Comparison of ENCODE assay signal across 10 cellular contexts in the genomic region with DNA sequence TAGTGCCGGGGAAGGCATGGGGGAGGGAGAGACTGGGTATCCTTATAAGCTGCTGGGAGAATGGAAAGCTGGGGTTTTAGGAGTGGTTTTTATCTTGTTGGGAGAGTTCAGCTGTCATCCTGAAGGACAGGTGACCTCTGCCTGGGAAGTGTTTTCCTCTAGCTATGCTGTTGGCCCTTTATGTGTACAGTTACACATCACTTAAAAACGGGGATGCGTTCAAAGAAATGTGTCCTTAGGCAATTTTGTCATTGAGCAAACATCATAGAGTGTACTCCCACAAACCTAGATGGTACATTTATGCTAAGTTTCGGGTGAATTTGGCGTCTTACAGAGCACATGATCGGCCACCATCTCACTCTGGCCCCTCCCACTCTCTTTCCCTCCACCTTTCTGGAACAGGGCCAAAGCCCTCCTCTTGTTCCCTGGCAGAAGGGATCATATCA.
A peak's percentile ranks its signal among the peaks of the same experiment; 100 is the strongest.
DNase-seq lines count a peak whose midpoint lies in the region; ATAC-seq, FAIRE-seq and TF ChIP-seq lines count a peak whose summit lies in the region.
"Had no signal": no experiment of that assay in that cellular context is flagged by ENCODE, and none has a peak within 500 bp of the region (broad histone marks: within the 10 kb centered on the region; RNA-seq: fewer than 3 reads in every experiment).

No MANE protein-coding gene starts in this region.

- H3K4me1 ChIP-seq in K562 (replicated peaks in 1 of 2; ENCODE audit: control insufficient read depth in 2 of 2, insufficient read depth in 2 of 2, low read length in 2 of 2) (0 out of 5 replicates have a peak, but pooled peaks cover 0 to 2% of the 10 kb centered on the region in 2 experiments), body of pancreas (no peaks in the 10 kb centered on the region), Karpas-422 (ENCODE audit: low read length) (no peaks in the 10 kb centered on the region)

- 0% methylated on average over 5 of the region's 6 CpGs for WGBS in K562 (ENCODE audit: insufficient coverage, low coverage, missing lambda C conversion rate)
- WGBS in body of pancreas, 2 donors: 68 to 72% methylated on average over 6 of the region's 6 CpGs

- H3K79me2 ChIP-seq in K562 (ENCODE audit: control insufficient read depth, insufficient read depth, low read length) (no peaks in the 10 kb centered on the region), Karpas-422 (ENCODE audit: low read length) (no peaks in the 10 kb centered on the region)

- POLR2A ChIA-PET in K562 (lab: Yijun Ruan, JAX): no interaction called here

- no peaks in the 10 kb centered on the region for H3K36me3 Mint-ChIP-seq in natural killer cell treated with Interleukin-12 subunit alpha and Interleukin-12 subunit beta and Interleukin-15 and Interleukin-18, amount 100 ng/mL, for 72 hours

- no TSS peak for BruUV-seq in K562 (replicated peaks; lab: Mats Ljungman, UMichigan)

- H4K20me1 ChIP-seq in K562 (replicated peaks; ENCODE audit: control insufficient read depth, insufficient read depth, low read length) (no peaks in the 10 kb centered on the region), Karpas-422 (ENCODE audit: insufficient read depth, low read depth, low read length) (no peaks in the 10 kb centered on the region)

- no peak overlapping the region for H3K4me3 Mint-ChIP-seq in natural killer cell treated with Interleukin-12 subunit alpha and Interleukin-12 subunit beta and Interleukin-15 and Interleukin-18, amount 100 ng/mL, for 72 hours

- DNase-seq in ELR (ENCODE audit: low read depth) (peak; percentile 68), NCI-H2171 (lab: John Stamatoyannopoulos, UW) (peak; percentile 76), K562 (ENCODE audit: extremely low read depth in 1 of 4, low spot score in 3 of 4) (peak in 2 of 4 experiments; percentile 7 to 13), myocyte (ENCODE audit: low read depth) (peak; percentile 66), body of pancreas (no peak), Karpas-422 (no peak)
- no peak for DNase-seq in natural killer cell treated with Interleukin-12 subunit alpha and Interleukin-12 subunit beta and Interleukin-15 and Interleukin-18, amount 100 ng/mL, for 72 hours (ENCODE audit: low spot score)

- no peak overlapping the region for H3K4me3 ChIP-seq in K562
- no peak overlapping the region for H3K4me3 ChIP-seq in body of pancreas
- H3K4me3 ChIP-seq in Karpas-422 (ENCODE audit: low read length): no peak overlapping the region

- H3K4me2 ChIP-seq in K562 (ENCODE audit: insufficient read depth, low read length): no peak overlapping the region
- H3K4me2 ChIP-seq in Karpas-422 (ENCODE audit: low read depth, low read length, poor library complexity, severe bottlenecking): no peak overlapping the region

- no peak for ATAC-seq in K562
- ATAC-seq in natural killer cell treated with Interleukin-12 subunit alpha and Interleukin-12 subunit beta and Interleukin-15 and Interleukin-18, amount 100 ng/mL, for 72 hours: no peak
- ATAC-seq in body of pancreas: no peak
- no peak for ATAC-seq in HG02981 (IDR thresholded peaks at IDR 0.05; ENCODE audit: unreplicated experiment)

- no peak for TF ChIP-seq POLR2A in K562 (conservative IDR thresholded peaks at IDR 0.05)
- TF ChIP-seq POLR2A in body of pancreas (IDR thresholded peaks at IDR 0.05): no peak

- no peak overlapping the region for H3K27ac ChIP-seq in K562 (ENCODE audit: extremely low read depth, low read depth, low read length)
- no peak overlapping the region for H3K27ac ChIP-seq in body of pancreas
- no peak overlapping the region for H3K27ac ChIP-seq in Karpas-422 (ENCODE audit: low read length)
- H3K27ac ChIP-seq: neutrophil had no signal

- H2AFZ ChIP-seq in K562 (ENCODE audit: low read depth, low read length) (0 out of 2 replicates have a peak overlapping the region, but pooled peaks have one; percentile 51), Karpas-422 (ENCODE audit: low read length) (no peak overlapping the region)

- no peak for TF ChIP-seq RAD21 in K562 (CRISPR knock-in tag; conservative IDR thresholded peaks at IDR 0.05 in 1 of 2, IDR thresholded peaks at IDR 0.05 in 1 of 2)

- H3K27me3 ChIP-seq in K562 (ENCODE audit: control insufficient read depth in 2 of 2, insufficient read depth in 2 of 2, low read length in 2 of 2) (no peaks in the 10 kb centered on the region; a peak in 1 of 5 replicates), body of pancreas (no peaks in the 10 kb centered on the region), Karpas-422 (ENCODE audit: low read length) (no peaks in the 10 kb centered on the region)

- TF ChIP-seq EP300 in K562 (IDR thresholded peaks at IDR 0.05; ENCODE audit: low read length): no peak

- H3K9ac ChIP-seq in K562 (ENCODE audit: insufficient read depth in 1 of 2, low read depth in 2 of 2, low read length in 2 of 2) (no peak overlapping the region), Karpas-422 (ENCODE audit: low read length) (no peak overlapping the region)

- no peaks in the 10 kb centered on the region for H3K9me2 ChIP-seq in Karpas-422 (replicated peaks; ENCODE audit: insufficient read depth, low read length)

- H3K27me3 Mint-ChIP-seq in natural killer cell treated with Interleukin-12 subunit alpha and Interleukin-12 subunit beta and Interleukin-15 and Interleukin-18, amount 100 ng/mL, for 72 hours: peaks cover 0 to 6% of the 10 kb centered on the region in 2 donors

- no peak overlapping the region for H3K27ac Mint-ChIP-seq in natural killer cell treated with Interleukin-12 subunit alpha and Interleukin-12 subunit beta and Interleukin-15 and Interleukin-18, amount 100 ng/mL, for 72 hours

- TF ChIP-seq CTCF in K562 (IDR thresholded peaks at IDR 0.05 in 2 of 3, conservative IDR thresholded peaks at IDR 0.05 in 1 of 3; ENCODE audit: insufficient read depth in 2 of 3, low read depth in 1 of 3, low read length in 3 of 3) (no peak), body of pancreas (IDR thresholded peaks at IDR 0.05) (no peak)

- FAIRE-seq in K562 (lab: Jason Lieb, UNC): no peak
- FAIRE-seq: GM12892 had no signal

- in situ Hi-C loops in K562 (cut with MboI): no loop called here

- H3K9me3 Mint-ChIP-seq in natural killer cell treated with Interleukin-12 subunit alpha and Interleukin-12 subunit beta and Interleukin-15 and Interleukin-18, amount 100 ng/mL, for 72 hours: no peaks in the 10 kb centered on the region

- CTCF ChIA-PET in K562 (lab: Yijun Ruan, JAX; ENCODE audit: low intra/inter-chr PET ratio): no interaction called here

- H3K9me3 ChIP-seq in K562 (replicated peaks; ENCODE audit: control insufficient read depth, insufficient read depth, low read depth, low read length): no peaks in the 10 kb centered on the region
- no peaks in the 10 kb centered on the region for H3K9me3 ChIP-seq in body of pancreas
- no peaks in the 10 kb centered on the region for H3K9me3 ChIP-seq in Karpas-422 (ENCODE audit: low read length)
- H3K9me3 ChIP-seq: neutrophil had no signal

- H3K4me1 Mint-ChIP-seq in natural killer cell treated with Interleukin-12 subunit alpha and Interleukin-12 subunit beta and Interleukin-15 and Interleukin-18, amount 100 ng/mL, for 72 hours (ENCODE audit: low read depth in 2 of 2): peaks cover 0 to 3% of the 10 kb centered on the region in 2 donors

- H3K36me3 ChIP-seq in K562 (ENCODE audit: control insufficient read depth, insufficient read depth, low read length): no peaks in the 10 kb centered on the region
- H3K36me3 ChIP-seq in body of pancreas (replicated peaks in 1 of 2; ENCODE audit: insufficient read depth in 1 of 2, low read depth in 2 of 2): no peaks in the 10 kb centered on the region
- H3K36me3 ChIP-seq in Karpas-422 (ENCODE audit: insufficient read depth, low read length): no peaks in the 10 kb centered on the region
- H3K36me3 ChIP-seq: neutrophil had no signal

- no peaks in the 10 kb centered on the region for H3K9me1 ChIP-seq in K562 (ENCODE audit: control insufficient read depth, insufficient read depth, low read length)

- intact Hi-C loops in K562 (cut with micrococcal nuclease) (no loop called here), body of pancreas (cut with DNase I) (no loop called here)

TF ChIP-seq in K562, 482 proteins besides CTCF, POLR2A, EP300 and RAD21:
- TF ChIP-seq KAT2B (IDR thresholded peaks at IDR 0.05; ENCODE audit: low read depth, low read length): no peak
- no peak for TF ChIP-seq ZBTB8A (IDR thresholded peaks at IDR 0.05; ENCODE audit: partially characterized antibody)
- peak; percentile 73 for TF ChIP-seq NFIC (IDR thresholded peaks at IDR 0.05)
- TF ChIP-seq TARDBP (IDR thresholded peaks at IDR 0.05): no peak
- TF ChIP-seq ZNF134 (CRISPR knock-in tag; conservative IDR thresholded peaks at IDR 0.05): no peak
- no peak for TF ChIP-seq MAFF (IDR thresholded peaks at IDR 0.05; ENCODE audit: low read length)
- no peak for TF ChIP-seq JUND (IDR thresholded peaks at IDR 0.05; ENCODE audit: borderline replicate concordance, low read depth, low read length)
- TF ChIP-seq JUND (tag; IDR thresholded peaks at IDR 0.05; ENCODE audit: borderline replicate concordance, low read depth, low read length): 0 out of 3 replicates have a peak, but pooled peaks have one; percentile 0
- no peak for TF ChIP-seq SIN3A (IDR thresholded peaks at IDR 0.05; ENCODE audit: borderline replicate concordance in 2 of 2, control insufficient read depth in 1 of 2, low read depth in 2 of 2, low read length in 2 of 2)

Comparison
In these comparisons a context has a peak if more than half of its experiments do, and no peak if none do; other contexts are left out.
1. DNase-seq: peak in ELR (single experiment), NCI-H2171 (single experiment) and myocyte (single experiment); none in natural killer cell treated with Interleukin-12 subunit alpha and Interleukin-12 subunit beta and Interleukin-15 and Interleukin-18, amount 100 ng/mL, for 72 hours (single experiment), body of pancreas (0 of 4) and Karpas-422 (single experiment).